In genomic region chr16:5541356-5541755, GRCh38 we compare ENCODE assay signal across 30 cellular contexts.
"Had no signal": no experiment of that assay in that cellular context is flagged by ENCODE, and none has a peak within 500 bp of the region (broad histone marks: within the 10 kb centered on the region; RNA-seq: fewer than 3 reads in every experiment).

No MANE protein-coding gene starts in this region.

- H3K4me3 ChIP-seq: esophagus squamous epithelium, gastroesophageal sphincter had no signal

- ATAC-seq: activated CD4-positive, CD25-positive, alpha-beta regulatory T cell treated with anti-CD3 and anti-CD28 coated beads, Interleukin-2, amount 50 U/mL, for 24 hours; activated CD8-positive, alpha-beta T cell treated with anti-CD3 and anti-CD28 coated beads for 36 hours; activated T-cell treated with anti-CD3 and anti-CD28 coated beads, Interleukin-2, amount 50 U/mL, for 4 hours; activated T-helper 17 cell treated with anti-CD3 and anti-CD28 coated beads, Interleukin-2, amount 50 U/mL, for 72 hours; effector memory CD8-positive, alpha-beta T cell; gastroesophageal sphincter; T-cell had no signal

- H3K4me1 Mint-ChIP-seq: activated B cell treated with CpG ODN at 0.5 μM for 24 hours; activated T-helper 17 cell treated with anti-CD3 and anti-CD28 coated beads, Interleukin-2, amount 50 U/mL, for 72 hours; T-cell had no signal

- DNase-seq: activated B cell treated with CpG ODN at 0.5 μM for 24 hours; activated CD4-positive, alpha-beta T cell treated with anti-CD3 and anti-CD28 coated beads for 48 hours; activated CD4-positive, alpha-beta T cell treated with anti-CD3 and anti-CD28 coated beads, Interleukin-2, amount 50 U/mL, for 1 hour; activated CD4-positive, alpha-beta T cell treated with anti-CD3 and anti-CD28 coated beads, Interleukin-2, amount 50 U/mL, for 48 hours; activated CD8-positive, alpha-beta memory T cell treated with anti-CD3 and anti-CD28 coated beads for 24 hours; activated CD8-positive, alpha-beta T cell treated with anti-CD3 and anti-CD28 coated beads for 36 hours; activated effector memory CD4-positive, alpha-beta T cell treated with Interleukin-2 at 50 U/mL for 16 hours; activated gamma-delta T cell treated with Interleukin-2 at 50 U/mL for 16 hours; activated naive CD4-positive, alpha-beta T cell treated with anti-CD3 and anti-CD28 coated beads, Interleukin-2, amount 50 U/mL, for 16 hours; activated naive CD4-positive, alpha-beta T cell treated with Interleukin-2 at 50 U/mL for 16 hours; activated T-cell treated with anti-CD3 and anti-CD28 coated beads, Interleukin-2, amount 50 U/mL, for 4 hours; amniotic stem cell; anterior cingulate cortex; caudate nucleus; cortex of kidney; dermis blood vessel endothelial cell; effector CD4-positive, alpha-beta T cell; effector memory CD8-positive, alpha-beta T cell; esophagus squamous epithelium; foreskin melanocyte; T-cell; T1000; WERI-Rb-1 had no signal

- H3K9me3 Mint-ChIP-seq: activated B cell treated with CpG ODN at 0.5 μM for 24 hours; activated T-helper 17 cell treated with anti-CD3 and anti-CD28 coated beads, Interleukin-2, amount 50 U/mL, for 72 hours; T-helper 1 cell treated with Interleukin-12 subunit alpha and Interleukin-12 subunit beta and Interleukin-4 antibody, amounts not matched to agents 30 μg/mL and 1 μg/mL, for 36 hours had no signal

- H3K27me3 ChIP-seq: esophagus squamous epithelium, gastroesophageal sphincter had no signal

- H3K27ac Mint-ChIP-seq: activated B cell treated with CpG ODN at 0.5 μM for 24 hours; activated CD8-positive, alpha-beta T cell treated with anti-CD3 and anti-CD28 coated beads for 36 hours; activated naive CD8-positive, alpha-beta T cell; activated T-helper 17 cell treated with anti-CD3 and anti-CD28 coated beads, Interleukin-2, amount 50 U/mL, for 72 hours; effector memory CD8-positive, alpha-beta T cell; T-cell; T-helper 1 cell treated with Interleukin-12 subunit alpha and Interleukin-12 subunit beta and Interleukin-4 antibody, amounts not matched to agents 30 μg/mL and 1 μg/mL, for 36 hours; T-helper 2 cell treated with Interferon-gamma antibody and Interleukin-4, amounts not matched to agents 5 μg/mL and 100 μg/mL, for 36 hours had no signal

- H3K27me3 Mint-ChIP-seq: effector memory CD8-positive, alpha-beta T cell had no signal

- H3K4me3 Mint-ChIP-seq: activated B cell treated with CpG ODN at 0.5 μM for 24 hours; activated CD8-positive, alpha-beta T cell treated with anti-CD3 and anti-CD28 coated beads for 36 hours; activated naive CD8-positive, alpha-beta T cell; activated T-cell treated with anti-CD3 and anti-CD28 coated beads, Interleukin-2, amount 50 U/mL, for 4 hours; activated T-helper 17 cell treated with anti-CD3 and anti-CD28 coated beads, Interleukin-2, amount 50 U/mL, for 72 hours; effector memory CD8-positive, alpha-beta T cell; T-cell; T-helper 1 cell treated with Interleukin-12 subunit alpha and Interleukin-12 subunit beta and Interleukin-4 antibody, amounts not matched to agents 30 μg/mL and 1 μg/mL, for 36 hours; T-helper 2 cell treated with Interferon-gamma antibody and Interleukin-4, amounts not matched to agents 5 μg/mL and 100 μg/mL, for 36 hours had no signal

- H3K9me3 ChIP-seq: esophagus squamous epithelium had no signal

- H3K27ac ChIP-seq: epithelial cell of prostate, esophagus squamous epithelium, gastroesophageal sphincter, WERI-Rb-1 had no signal

- H3K4me1 ChIP-seq: esophagus squamous epithelium, gastroesophageal sphincter had no signal

- H3K36me3 ChIP-seq: esophagus squamous epithelium, gastroesophageal sphincter, WERI-Rb-1 had no signal

- H3K36me3 Mint-ChIP-seq: activated naive CD8-positive, alpha-beta T cell; T-cell had no signal
